18 cellular contexts compared by ENCODE assay signal in genomic region chr2:201859886-201860285, GRCh38. TPM values are rescaled to one million over a fixed set of nuclear protein-coding genes. Genes with fewer than 3 reads are reported as not detected.
DNase-seq lines count a peak whose midpoint lies in the region; ATAC-seq and TF ChIP-seq lines count a peak whose summit lies in the region.
"Had no signal": no experiment of that assay in that cellular context is flagged by ENCODE, and none has a peak within 500 bp of the region (broad histone marks: within the 10 kb centered on the region; RNA-seq: fewer than 3 reads in every experiment).

No MANE protein-coding gene starts in this region.

- no peaks in the 10 kb centered on the region for H3K27me3 Mint-ChIP-seq in HFFc6 (ENCODE audit: insufficient read depth)
- H3K27me3 Mint-ChIP-seq: type B pancreatic cell had no signal

- H2AFZ ChIP-seq in osteoblast (ENCODE audit: low read length): no peak overlapping the region

- H3K27ac ChIP-seq in osteoblast (ENCODE audit: low read depth, low read length): peak overlapping the region; percentile 56
- H3K27ac ChIP-seq: skin epidermis had no signal

- peaks cover 66% of the 10 kb centered on the region for H3K4me1 Mint-ChIP-seq in HFFc6 (ENCODE audit: low read depth)

- peaks cover 2% of the 10 kb centered on the region for H3K79me2 ChIP-seq in osteoblast (ENCODE audit: insufficient read depth, low read length)

- H3K36me3 Mint-ChIP-seq in HFFc6 (ENCODE audit: low read depth): peaks cover 32% of the 10 kb centered on the region
- H3K36me3 Mint-ChIP-seq: activated naive CD8-positive, alpha-beta T cell treated with anti-CD3 and anti-CD28 coated beads, Interleukin-2, amount 10 ng/mL, durations not matched to agents 7 days and 5 days; CD8-positive, alpha-beta memory T cell; type B pancreatic cell had no signal

- H3K4me3 Mint-ChIP-seq in HFFc6: no peak overlapping the region; the same call in 1 of the 2 replicates
- H3K4me3 Mint-ChIP-seq: activated CD4-positive, alpha-beta memory T cell treated with anti-CD3 and anti-CD28 coated beads, Interleukin-2, amount 10 ng/mL, durations not matched to agents 7 days and 5 days; effector memory CD8-positive, alpha-beta T cell had no signal

- no peaks in the 10 kb centered on the region for H3K36me3 ChIP-seq in osteoblast (ENCODE audit: insufficient read depth, low read length)
- H3K36me3 ChIP-seq: gastroesophageal sphincter had no signal

- DNase-seq in HFFc6 (peak; percentile 92), fibroblast of peridontal ligament (ENCODE audit: extremely low read depth) (peak; percentile 78), osteoblast (ENCODE audit: insufficient read length, low spot score, missing footprints) (no peak), left ventricle myocardium superior (no peak), HK-2 (ENCODE audit: unreplicated experiment) (no peak)
- DNase-seq: activated CD4-positive, CD25-positive, alpha-beta regulatory T cell treated with anti-CD3 and anti-CD28 coated beads, Interleukin-2, amount 50 U/mL, for 72 hours; activated naive CD8-positive, alpha-beta T cell treated with anti-CD3 and anti-CD28 coated beads, Interleukin-2, amount 10 ng/mL, durations not matched to agents 7 days and 5 days had no signal

- H3K27ac Mint-ChIP-seq in HFFc6: peak overlapping the region; percentile 73
- H3K27ac Mint-ChIP-seq: activated CD4-positive, alpha-beta memory T cell treated with anti-CD3 and anti-CD28 coated beads, Interleukin-2, amount 10 ng/mL, durations not matched to agents 7 days and 5 days; activated naive CD8-positive, alpha-beta T cell treated with anti-CD3 and anti-CD28 coated beads, Interleukin-2, amount 10 ng/mL, durations not matched to agents 7 days and 5 days; effector memory CD8-positive, alpha-beta T cell had no signal

- peak overlapping the region; percentile 69 for H3K4me2 ChIP-seq in osteoblast (ENCODE audit: insufficient read depth, low read length)

- H3K4me1 ChIP-seq in osteoblast (ENCODE audit: insufficient read depth, low read length): peaks cover 39% of the 10 kb centered on the region

- intact Hi-C loops in left ventricle myocardium superior (cut with micrococcal nuclease): loop anchor here (2.0 to 10.0 kb wide), 2 partner anchors 185 to 319 kb away; no protein-coding TSS in a partner anchor

- H3K4me3 ChIP-seq in WI38 (ENCODE audit: low read depth, low read length): 0 out of 2 replicates have a peak overlapping the region, but pooled peaks have one; percentile 29
- H3K4me3 ChIP-seq in osteoblast (ENCODE audit: insufficient read depth, low read length): no peak overlapping the region
- H3K4me3 ChIP-seq: gastroesophageal sphincter, skin epidermis had no signal

- no peaks in the 10 kb centered on the region for H3K9me3 ChIP-seq in osteoblast (ENCODE audit: low read depth, low read length)
- H3K9me3 ChIP-seq: gastroesophageal sphincter had no signal

- TF ChIP-seq CTCF in HFFc6 (IDR thresholded peaks at IDR 0.05): no peak
- no peak for TF ChIP-seq CTCF in WI38 (IDR thresholded peaks at IDR 0.05; ENCODE audit: low read depth, low read length)
- no peak for TF ChIP-seq CTCF in osteoblast (IDR thresholded peaks at IDR 0.05; ENCODE audit: extremely low read depth, low read depth, low read length)

- no peaks in the 10 kb centered on the region for H4K20me1 ChIP-seq in osteoblast (ENCODE audit: insufficient read depth, low read length)

- no peaks in the 10 kb centered on the region for H3K9me3 Mint-ChIP-seq in HFFc6
- H3K9me3 Mint-ChIP-seq: activated CD4-positive, alpha-beta memory T cell treated with anti-CD3 and anti-CD28 coated beads, Interleukin-2, amount 10 ng/mL, durations not matched to agents 7 days and 5 days; activated naive CD8-positive, alpha-beta T cell treated with anti-CD3 and anti-CD28 coated beads, Interleukin-2, amount 10 ng/mL, durations not matched to agents 7 days and 5 days; CD8-positive, alpha-beta memory T cell; effector memory CD8-positive, alpha-beta T cell; type B pancreatic cell had no signal

- ATAC-seq in HG02588 (IDR thresholded peaks at IDR 0.05; ENCODE audit: unreplicated experiment) (no peak), left ventricle myocardium superior (no peak), GM19035 (IDR thresholded peaks at IDR 0.05; ENCODE audit: unreplicated experiment) (no peak)

- no peaks in the 10 kb centered on the region for H3K27me3 ChIP-seq in osteoblast (ENCODE audit: insufficient read depth, low read length)
- H3K27me3 ChIP-seq: gastroesophageal sphincter had no signal

RNA-seq across cellular contexts. Expression of gene CDK15, which starts 53.5 kb away (rescaled TPM):
- 10 to 100 TPM; 21.7 to 59.8 (median 49.4) TPM for total RNA-seq in HFFc6 (2021; fragmentation: NEBNext Ultra II Directional; extraction: Animal tissue kit (Norgen Biotek cat#: 25700))
- total RNA-seq in osteoblast: 4.7 and 5.3 TPM in 2 replicates
- total RNA-seq in left ventricle myocardium superior: 0.30 TPM
- total RNA-seq: activated CD4-positive, alpha-beta memory T cell treated with anti-CD3 and anti-CD28 coated beads, Interleukin-2, amount 10 ng/mL, durations not matched to agents 7 days and 5 days; activated naive CD8-positive, alpha-beta T cell treated with anti-CD3 and anti-CD28 coated beads, Interleukin-2, amount 10 ng/mL, durations not matched to agents 7 days and 5 days; CD8-positive, alpha-beta memory T cell; lung microvascular endothelial cell; occipital lobe had no signal

Comparison
In these comparisons a context has a peak if more than half of its experiments do, and no peak if none do; other contexts are left out.
1. DNase-seq: peak in HFFc6 (single experiment) and fibroblast of peridontal ligament (single experiment); none in osteoblast (single experiment), left ventricle myocardium superior (single experiment) and HK-2 (single experiment).